In the genomic region with DNA sequence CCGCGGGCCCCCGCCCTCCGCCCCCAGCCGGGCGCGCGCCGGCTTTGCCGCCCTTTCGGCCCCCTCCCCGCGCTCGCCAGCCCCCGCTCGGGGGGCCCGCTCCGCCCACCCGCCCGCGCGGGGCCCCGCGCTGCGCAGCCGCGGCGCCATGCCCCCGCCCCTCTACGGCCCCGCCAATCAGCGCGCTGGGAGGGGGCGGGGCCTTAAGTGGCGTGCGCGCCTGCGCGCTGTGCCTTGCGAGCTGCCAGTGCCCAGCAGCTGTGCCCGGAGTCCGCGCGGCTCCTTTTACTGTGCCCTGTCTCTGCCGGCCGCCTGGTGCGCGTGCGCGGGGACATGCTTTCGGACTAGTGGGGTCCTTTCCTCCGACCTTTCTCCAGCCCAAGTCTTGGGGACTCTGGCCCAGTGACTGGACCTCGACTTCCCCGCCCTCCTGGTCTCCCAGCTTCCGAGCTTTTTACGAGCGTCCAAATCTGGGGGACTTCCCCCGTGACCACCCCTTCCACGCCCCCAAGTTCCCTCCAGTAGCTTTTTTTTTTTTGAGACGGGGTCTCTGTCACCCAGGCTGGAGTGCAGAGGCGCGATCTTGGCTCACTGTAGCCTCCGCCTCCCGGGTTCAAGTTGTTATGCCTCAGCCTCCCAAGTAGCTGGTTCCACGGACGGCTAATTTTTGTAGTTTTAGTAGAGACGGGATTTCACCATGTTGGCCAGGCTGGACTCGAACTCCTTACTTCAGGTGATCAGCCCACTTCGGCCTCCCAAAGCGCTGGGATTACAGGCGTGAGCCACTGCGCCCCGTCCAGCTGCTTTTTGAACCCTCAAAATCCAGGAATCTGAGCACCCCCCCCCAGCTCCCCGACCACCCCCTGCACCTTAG, we compare ENCODE assay signal across 8 cellular contexts. TPM values are rescaled to one million over a fixed set of nuclear protein-coding genes. Genes with fewer than 3 reads are reported as not detected.
DNase-seq lines count a peak whose midpoint lies in the region; ATAC-seq and TF ChIP-seq lines count a peak whose summit lies in the region.

A gene with protein sequence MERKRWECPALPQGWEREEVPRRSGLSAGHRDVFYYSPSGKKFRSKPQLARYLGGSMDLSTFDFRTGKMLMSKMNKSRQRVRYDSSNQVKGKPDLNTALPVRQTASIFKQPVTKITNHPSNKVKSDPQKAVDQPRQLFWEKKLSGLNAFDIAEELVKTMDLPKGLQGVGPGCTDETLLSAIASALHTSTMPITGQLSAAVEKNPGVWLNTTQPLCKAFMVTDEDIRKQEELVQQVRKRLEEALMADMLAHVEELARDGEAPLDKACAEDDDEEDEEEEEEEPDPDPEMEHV (minus strand): TSS at position 111 of the 874 bp plus-strand sequence. CDS start 234 bp downstream, outside the sequence.

- ATAC-seq in HG02798 (IDR thresholded peaks at IDR 0.05; ENCODE audit: poor library complexity, unreplicated experiment) = peak; percentile 85

- peak; percentile 79 for TF ChIP-seq POLR2A in prostate gland (IDR thresholded peaks at IDR 0.05)

- H3K4me1 ChIP-seq in left ventricle myocardium inferior (peaks cover 30% of the 10 kb centered on the region), prostate gland (replicated peaks) (peaks cover 6% of the 10 kb centered on the region)

- no peaks in the 10 kb centered on the region for H3K9me3 ChIP-seq in left ventricle myocardium inferior (replicated peaks)
- no peaks in the 10 kb centered on the region for H3K9me3 ChIP-seq in prostate gland

- DNase-seq in NCI-H1436 treated with DMSO at 0.1 percent for 48 hours (lab: John Stamatoyannopoulos, UW) (peak; percentile 57), T-helper 1 cell (peak; percentile 79 to 91 (median 82)), amniotic epithelial cell (ENCODE audit: low read depth) (peak; percentile 85), left ventricle myocardium inferior (peak; percentile 93), prostate gland (ENCODE audit: low spot score) (peak; percentile 92), ureter (ENCODE audit: low spot score) (peak; percentile 91)

- no peaks in the 10 kb centered on the region for H3K27me3 ChIP-seq in left ventricle myocardium inferior (ENCODE audit: low read depth)
- H3K27me3 ChIP-seq in prostate gland (replicated peaks; ENCODE audit: insufficient read depth) = no peaks in the 10 kb centered on the region

- TF ChIP-seq CTCF in GM12875 (IDR thresholded peaks at IDR 0.05; ENCODE audit: borderline replicate concordance, insufficient read depth, low read depth, low read length) (no peak), left ventricle myocardium inferior (IDR thresholded peaks at IDR 0.05; ENCODE audit: borderline replicate concordance) (peak; percentile 16), prostate gland (IDR thresholded peaks at IDR 0.05) (peak in 2 of 4 experiments; percentile 54 to 63)

- H3K36me3 ChIP-seq in left ventricle myocardium inferior = peaks cover 32% of the 10 kb centered on the region
- H3K36me3 ChIP-seq in prostate gland = peaks cover 10% of the 10 kb centered on the region in 2 donors

- intact Hi-C loops in left ventricle myocardium inferior (cut with micrococcal nuclease) (no loop called here), prostate gland (cut with DNase I) (no loop called here)

- H3K4me3 ChIP-seq in GM12875 (ENCODE audit: low read depth, low read length) = peak within 1 kb of the TSS; percentile 89
- H3K4me3 ChIP-seq in left ventricle myocardium inferior = peak within 1 kb of the TSS; percentile 92
- H3K4me3 ChIP-seq in prostate gland = peak within 1 kb of the TSS; percentile 53 to 74

- H3K27ac ChIP-seq in left ventricle myocardium inferior (replicated peaks) = peak within 1 kb of the TSS; percentile 99
- H3K27ac ChIP-seq in prostate gland = peak within 1 kb of the TSS; percentile 88 to 95

- 11% methylated on average over 33 of the region's 74 CpGs for WGBS in prostate gland

RNA-seq across cellular contexts. Expression of the gene that starts here (rescaled TPM):
- total RNA-seq in left ventricle myocardium inferior = 48.6 TPM
- total RNA-seq in prostate gland = 100 to 1,000 TPM; 100 to 166 TPM
- total RNA-seq in ureter = 60.7 TPM

Comparison
In these comparisons a context has a peak if more than half of its experiments do, and no peak if none do; other contexts are left out.
1. Peak in every context shown above with its lines: DNase-seq, ATAC-seq, H3K4me3 ChIP-seq and H3K27ac ChIP-seq.